Comparison of ENCODE assay signal across 18 cellular contexts in the genomic region with DNA sequence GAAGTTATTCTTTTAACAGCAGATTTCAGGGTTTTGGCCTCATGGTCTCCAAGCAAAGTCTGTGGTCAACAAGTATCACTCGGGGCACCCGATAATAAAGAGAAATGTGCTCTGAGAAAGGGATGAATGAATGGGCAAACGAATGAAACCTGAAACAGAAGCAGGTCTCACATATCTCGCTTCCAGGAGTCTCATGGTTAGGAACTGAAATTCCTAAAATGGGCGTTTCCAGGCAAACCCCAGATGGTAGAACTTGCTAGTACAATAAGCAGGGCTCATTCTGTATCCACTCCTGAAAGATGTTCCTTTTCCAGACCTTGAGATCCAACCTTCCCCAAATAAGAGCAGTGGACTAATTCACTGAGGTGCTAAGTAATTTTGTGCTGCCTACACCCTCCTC.
DNase-seq lines count a peak whose midpoint lies in the region; ATAC-seq and TF ChIP-seq lines count a peak whose summit lies in the region.
"Had no signal": no experiment of that assay in that cellular context is flagged by ENCODE, and none has a peak within 500 bp of the region (broad histone marks: within the 10 kb centered on the region; RNA-seq: fewer than 3 reads in every experiment).

No MANE protein-coding gene starts in this region.

- no peaks in the 10 kb centered on the region for H3K9me3 Mint-ChIP-seq in nephron progenitor cell
- no peaks in the 10 kb centered on the region for H3K9me3 Mint-ChIP-seq in progenitor cell of endocrine pancreas (ENCODE audit: low read depth)
- H3K9me3 Mint-ChIP-seq: activated T-cell treated with anti-CD3 and anti-CD28 coated beads, Interleukin-2, amount 50 U/mL, for 72 hours; dendritic cell treated with granulocyte-macrophage colony-stimulating factor and Interleukin-4, amounts not matched to agents 40 ng/mL and 50 ng/mL, for 4 days had no signal

- no peaks in the 10 kb centered on the region for H3K36me3 ChIP-seq in brain microvascular endothelial cell (replicated peaks)
- H3K36me3 ChIP-seq: esophagus squamous epithelium, neutrophil had no signal

- H3K27me3 Mint-ChIP-seq in nephron progenitor cell (ENCODE audit: low read depth, poor library complexity) (no peaks in the 10 kb centered on the region), progenitor cell of endocrine pancreas (peaks cover 2% of the 10 kb centered on the region)
- H3K27me3 Mint-ChIP-seq: dendritic cell treated with granulocyte-macrophage colony-stimulating factor and Interleukin-4, amounts not matched to agents 40 ng/mL and 50 ng/mL, for 4 days had no signal

- TF ChIP-seq CTCF in brain microvascular endothelial cell (IDR thresholded peaks at IDR 0.05; ENCODE audit: low read depth, low read length, missing control alignments): no peak
- TF ChIP-seq CTCF in nephron progenitor cell (IDR thresholded peaks at IDR 0.05): no peak
- no peak for TF ChIP-seq CTCF in progenitor cell of endocrine pancreas (IDR thresholded peaks at IDR 0.05; ENCODE audit: unreplicated experiment)

- H3K36me3 Mint-ChIP-seq in nephron progenitor cell (ENCODE audit: low read depth): peaks cover 2% of the 10 kb centered on the region
- H3K36me3 Mint-ChIP-seq in progenitor cell of endocrine pancreas (ENCODE audit: insufficient read depth): no peaks in the 10 kb centered on the region

- intact Hi-C loops in head of caudate nucleus (cut with DNase I): loop anchor here (10.0 kb wide), 1 partner anchor 272 kb away; no protein-coding TSS in a partner anchor

- H3K4me3 Mint-ChIP-seq in nephron progenitor cell: no peak overlapping the region
- H3K4me3 Mint-ChIP-seq in progenitor cell of endocrine pancreas (ENCODE audit: low read depth): no peak overlapping the region
- H3K4me3 Mint-ChIP-seq: activated T-cell treated with anti-CD3 and anti-CD28 coated beads, Interleukin-2, amount 50 U/mL, for 72 hours; dendritic cell treated with granulocyte-macrophage colony-stimulating factor and Interleukin-4, amounts not matched to agents 40 ng/mL and 50 ng/mL, for 4 days had no signal

- DNase-seq in AG20443 (ENCODE audit: low spot score): peak; percentile 47
- peak; percentile 58 for DNase-seq in LHCN-M2 (ENCODE audit: low read depth)
- no peak for DNase-seq in brain microvascular endothelial cell
- DNase-seq in nephron progenitor cell: no peak
- DNase-seq in activated gamma-delta T cell (lab: John Stamatoyannopoulos, UW): no peak
- DNase-seq in head of caudate nucleus: no peak
- DNase-seq in progenitor cell of endocrine pancreas (ENCODE audit: low spot score, unreplicated experiment): no peak
- DNase-seq: activated CD4-positive, alpha-beta T cell treated with anti-CD3 and anti-CD28 coated beads, Interleukin-2, amount 50 U/mL, for 1 hour; activated T-cell treated with anti-CD3 and anti-CD28 coated beads, Interleukin-2, amount 50 U/mL, for 72 hours; AML-193; DMS153; esophagus squamous epithelium; NCI-H1436; NCI-H524 treated with DMSO at 0.1 percent for 48 hours; small intestine had no signal

- H3K27ac ChIP-seq in brain microvascular endothelial cell: peak overlapping the region; percentile 72
- H3K27ac ChIP-seq: neutrophil had no signal

- no peak for ATAC-seq in GM19463 (IDR thresholded peaks at IDR 0.05; ENCODE audit: unreplicated experiment)
- ATAC-seq: activated T-cell treated with anti-CD3 and anti-CD28 coated beads, Interleukin-2, amount 50 U/mL, for 72 hours had no signal

- in situ Hi-C loops in brain microvascular endothelial cell (cut with HindIII; ENCODE audit: low pct_ligation_motif_present, low sequenced_read_pairs): no loop called here

- no peaks in the 10 kb centered on the region for H3K27me3 ChIP-seq in brain microvascular endothelial cell (replicated peaks)
- H3K27me3 ChIP-seq: esophagus squamous epithelium, neutrophil had no signal

- H3K27ac Mint-ChIP-seq in nephron progenitor cell: peak overlapping the region; percentile 23
- no peak overlapping the region for H3K27ac Mint-ChIP-seq in progenitor cell of endocrine pancreas
- H3K27ac Mint-ChIP-seq: activated T-cell treated with anti-CD3 and anti-CD28 coated beads, Interleukin-2, amount 50 U/mL, for 72 hours; dendritic cell treated with granulocyte-macrophage colony-stimulating factor and Interleukin-4, amounts not matched to agents 40 ng/mL and 50 ng/mL, for 4 days had no signal

- H3K4me3 ChIP-seq in brain microvascular endothelial cell (ENCODE audit: low read depth, low read length): no peak overlapping the region
- H3K4me3 ChIP-seq: esophagus squamous epithelium had no signal

- H3K4me1 Mint-ChIP-seq in nephron progenitor cell (peaks cover 73% of the 10 kb centered on the region), progenitor cell of endocrine pancreas (ENCODE audit: low read depth) (peaks cover 13% of the 10 kb centered on the region)

Comparison
In these comparisons a context has a peak if more than half of its experiments do, and no peak if none do; other contexts are left out.
1. DNase-seq: peak in AG20443 (single experiment) and LHCN-M2 (single experiment); none in brain microvascular endothelial cell (single experiment), nephron progenitor cell (single experiment), activated gamma-delta T cell (single experiment), head of caudate nucleus (0 of 42) and progenitor cell of endocrine pancreas (single experiment).